In the genomic region with DNA sequence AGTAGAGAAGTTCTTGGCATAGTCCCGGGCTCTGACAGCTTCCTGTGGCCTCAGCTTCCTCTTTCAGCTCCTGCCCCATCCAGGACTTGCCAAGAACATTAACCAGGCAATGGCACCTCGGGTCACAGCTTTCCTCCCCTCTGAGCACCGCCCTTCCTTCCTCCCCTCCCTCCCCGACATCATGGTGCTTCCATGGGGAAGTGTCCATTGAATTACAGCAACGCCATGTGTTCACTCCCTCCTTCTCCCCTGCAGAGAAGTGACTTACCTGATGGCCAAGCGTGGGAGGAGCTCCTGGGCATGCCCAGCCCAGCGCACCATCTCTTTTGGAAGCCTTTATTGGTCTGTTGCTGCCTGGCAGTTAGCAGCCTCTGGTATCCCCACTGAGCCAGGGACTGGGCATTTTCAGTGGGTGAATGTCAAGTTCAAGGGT, we compare ENCODE assay signal across 13 cellular contexts. TPM values are rescaled to one million over a fixed set of nuclear protein-coding genes. Genes with fewer than 3 reads are reported as not detected.
DNase-seq lines count a peak whose midpoint lies in the region; ATAC-seq and TF ChIP-seq lines count a peak whose summit lies in the region.
"Had no signal": no experiment of that assay in that cellular context is flagged by ENCODE, and none has a peak within 500 bp of the region (broad histone marks: within the 10 kb centered on the region; RNA-seq: fewer than 3 reads in every experiment).

No MANE protein-coding gene starts in this region.

- ATAC-seq in Right ventricle myocardium inferior (peak; percentile 92), lung (ENCODE audit: insufficient read depth, low FRiP score) (peak; percentile 27), aorta (ENCODE audit: low FRiP score) (peak; percentile 26), HG03280 (IDR thresholded peaks at IDR 0.05; ENCODE audit: unreplicated experiment) (no peak), GM21390 (IDR thresholded peaks at IDR 0.05; ENCODE audit: unreplicated experiment) (no peak), HG02884 (IDR thresholded peaks at IDR 0.05; ENCODE audit: unreplicated experiment) (no peak)
- ATAC-seq: activated CD8-positive, alpha-beta T cell treated with anti-CD3 and anti-CD28 coated beads, Interleukin-2, amount 10 ng/mL, durations not matched to agents 7 days and 5 days had no signal

- H3K9me3 ChIP-seq in colonic mucosa = no peaks in the 10 kb centered on the region
- no peaks in the 10 kb centered on the region for H3K9me3 ChIP-seq in lung (ENCODE audit: control insufficient read depth in 2 of 2, insufficient read depth in 1 of 2, low read length in 1 of 2)
- no peaks in the 10 kb centered on the region for H3K9me3 ChIP-seq in aorta (ENCODE audit: control insufficient read depth, low read length)

- H3K27ac ChIP-seq in colonic mucosa (peak overlapping the region; percentile 70), lung (ENCODE audit: low read depth in 1 of 2, low read length in 1 of 2) (no peak overlapping the region), aorta (ENCODE audit: low read depth in 1 of 2, low read length in 2 of 2) (no peak overlapping the region)
- H3K27ac ChIP-seq: parathyroid adenoma had no signal

- H3K36me3 ChIP-seq in colonic mucosa (no peaks in the 10 kb centered on the region), lung (ENCODE audit: control insufficient read depth in 2 of 2, insufficient read depth in 2 of 2, low read length in 2 of 2) (no peaks in the 10 kb centered on the region), aorta (ENCODE audit: control insufficient read depth in 1 of 2, insufficient read depth in 2 of 2, low read length in 1 of 2) (no peaks in the 10 kb centered on the region)

- 32 to 43% methylated on average over 7 of the region's 7 CpGs for WGBS in lung, 2 donors
- 36 to 40% methylated on average over 7 of the region's 7 CpGs for WGBS in aorta, 2 donors

- no peaks in the 10 kb centered on the region for H3K4me1 ChIP-seq in colonic mucosa
- H3K4me1 ChIP-seq in lung (ENCODE audit: control insufficient read depth in 2 of 2, insufficient read depth in 2 of 2, low read length in 2 of 2) = peaks cover 0 to 6% of the 10 kb centered on the region in 2 donors
- H3K4me1 ChIP-seq in aorta (ENCODE audit: control insufficient read depth in 1 of 2, insufficient read depth in 2 of 2, low read length in 2 of 2) = no peaks in the 10 kb centered on the region
- H3K4me1 ChIP-seq: parathyroid adenoma had no signal

- intact Hi-C loops in Right ventricle myocardium inferior (cut with DNase I) (no loop called here), cardiac septum (cut with DNase I) (no loop called here), colonic mucosa (cut with DNase I) (no loop called here), aorta (cut with DNase I) (no loop called here)

- peak overlapping the region in 1 of 2 donors; percentile 58 for H3K9ac ChIP-seq in colonic mucosa (ENCODE audit: low read depth in 2 of 2, low read length in 2 of 2)
- H3K9ac ChIP-seq: parathyroid adenoma had no signal

- H3K27me3 ChIP-seq in colonic mucosa = no peaks in the 10 kb centered on the region
- no peaks in the 10 kb centered on the region for H3K27me3 ChIP-seq in lung (ENCODE audit: control insufficient read depth, insufficient read depth)
- H3K27me3 ChIP-seq in aorta (ENCODE audit: control insufficient read depth in 1 of 2, insufficient read depth in 2 of 2, low read length in 1 of 2) = no peaks in the 10 kb centered on the region

- no peak for TF ChIP-seq CTCF in colonic mucosa (IDR thresholded peaks at IDR 0.05)
- TF ChIP-seq CTCF in lung (IDR thresholded peaks at IDR 0.05; ENCODE audit: control extremely low read depth, extremely low read depth) = no peak

- H3K4me3 ChIP-seq in colonic mucosa = no peak overlapping the region
- H3K4me3 ChIP-seq in lung = no peak overlapping the region
- H3K4me3 ChIP-seq in aorta (ENCODE audit: low read length in 2 of 2) = no peak overlapping the region

- DNase-seq in Right ventricle myocardium inferior (ENCODE audit: missing footprints) (peak; percentile 75), cardiac septum (ENCODE audit: low spot score) (no peak), colonic mucosa (peak; percentile 75), lung (ENCODE audit: low spot score) (peak; percentile 48), aorta (peak in 1 of 2 donors; percentile 83)
- DNase-seq: activated CD8-positive, alpha-beta T cell treated with anti-CD3 and anti-CD28 coated beads, Interleukin-2, amount 10 ng/mL, durations not matched to agents 7 days and 5 days; activated naive CD4-positive, alpha-beta T cell; DMS79 treated with DMSO at 0.1 percent for 48 hours; NCI-H187 treated with DMSO at 0.1 percent for 48 hours had no signal

RNA-seq across cellular contexts. Expression of a gene that starts 25.8 kb away (rescaled TPM):
- 4.3 TPM for total RNA-seq in Right ventricle myocardium inferior
- total RNA-seq in cardiac septum = 3.3 TPM
- total RNA-seq in colonic mucosa = 10 to 100 TPM in 1 of 2 donors, 1 to 10 TPM in 1; 7.5 to 12.2 TPM
- total RNA-seq in lung = 1 to 10 TPM; 1.5 to 7.5 TPM
- 1 to 10 TPM; 2.9 to 3.0 TPM for polyA plus RNA-seq in lung
- total RNA-seq in aorta = 1 to 10 TPM; 1.4 to 3.5 TPM
- polyA plus RNA-seq in aorta = under 1 TPM; 0.51 to 0.63 TPM

Comparison
In these comparisons a context has a peak if more than half of its experiments do, and no peak if none do; other contexts are left out.
1. ATAC-seq: peak in Right ventricle myocardium inferior (single experiment), lung (single experiment) and aorta (single experiment); none in HG03280 (single experiment), GM21390 (single experiment) and HG02884 (single experiment).